ENCODE assay signal across 1 cellular context in the genomic region with DNA sequence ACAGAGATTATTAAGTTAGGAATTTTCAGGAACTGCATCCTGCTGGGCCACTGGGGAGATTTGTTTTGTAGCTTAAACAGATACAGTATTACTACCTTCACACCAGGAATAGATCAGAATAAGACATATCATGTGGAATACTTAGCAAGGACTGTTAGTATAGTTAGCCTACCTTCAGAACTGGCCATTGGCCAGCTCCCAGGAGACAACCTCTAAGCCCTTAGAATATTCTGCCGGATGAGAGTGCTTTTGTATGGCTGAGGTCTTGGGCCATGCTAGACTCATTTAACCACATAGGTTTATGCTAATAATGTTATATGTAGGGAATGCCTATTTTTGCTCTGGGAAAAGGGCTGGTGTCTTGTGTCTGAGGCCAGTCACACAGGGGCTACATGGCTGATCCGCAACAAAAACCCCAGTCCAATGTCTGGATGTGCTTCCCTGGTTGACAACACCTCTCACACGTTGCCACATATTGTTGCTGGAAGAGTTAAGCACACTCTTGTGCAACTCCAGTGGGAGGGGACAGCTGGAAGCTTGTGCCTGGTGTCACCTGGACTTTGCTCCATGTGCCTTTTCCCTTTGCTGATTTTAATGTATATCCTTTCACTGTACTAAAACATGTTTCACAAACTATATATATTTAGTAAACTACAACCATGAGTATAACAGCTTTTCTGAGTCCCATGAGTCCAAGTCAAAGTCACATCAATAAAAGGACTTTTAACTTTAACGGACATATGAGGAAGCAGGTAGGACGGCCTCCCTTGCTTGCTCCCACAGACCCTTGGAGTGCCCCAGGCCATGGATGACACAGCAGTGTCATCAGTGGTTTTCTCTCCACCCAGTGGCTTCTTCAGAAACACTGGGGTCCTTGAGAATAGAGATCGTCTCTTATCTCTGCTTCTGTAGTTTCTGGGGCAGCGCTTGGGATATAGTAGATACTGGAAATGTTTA.
TF ChIP-seq lines count a peak whose summit lies in the region.

No MANE protein-coding gene starts in this region.

TF ChIP-seq in HepG2, 621 proteins besides CTCF, POLR2A, EP300 and RAD21 (continued from another document and continues in another):
- TF ChIP-seq ZNF720 (CRISPR knock-in tag; IDR thresholded peaks at IDR 0.05) (no peak), MYC (CRISPR knock-in tag; IDR thresholded peaks at IDR 0.05; ENCODE audit: borderline replicate concordance) (peak; percentile 84), TARDBP (CRISPR knock-in tag; IDR thresholded peaks at IDR 0.05) (peak; percentile 98), SETDB1 (CRISPR knock-in tag; IDR thresholded peaks at IDR 0.05; ENCODE audit: borderline replicate concordance) (no peak), DNMT1 (CRISPR knock-in tag; IDR thresholded peaks at IDR 0.05) (no peak), SMARCE1 (IDR thresholded peaks at IDR 0.05; ENCODE audit: borderline replicate concordance) (no peak), NFYB (CRISPR knock-in tag; IDR thresholded peaks at IDR 0.05) (no peak), TEAD2 (CRISPR knock-in tag; IDR thresholded peaks at IDR 0.05) (no peak), JARID2 (CRISPR knock-in tag; IDR thresholded peaks at IDR 0.05; ENCODE audit: insufficient replicate concordance) (no peak), FOXK2 (IDR thresholded peaks at IDR 0.05) (peak; percentile 86), CEBPZ (IDR thresholded peaks at IDR 0.05; ENCODE audit: low read length) (no peak), TOE1 (CRISPR knock-in tag; IDR thresholded peaks at IDR 0.05) (peak; percentile 92; the same call in 1 of the 2 replicates), ZNF337 (CRISPR knock-in tag; IDR thresholded peaks at IDR 0.05; ENCODE audit: borderline replicate concordance, low read depth) (no peak), TAF15 (IDR thresholded peaks at IDR 0.05; ENCODE audit: low read depth, low read length, poor library complexity, severe bottlenecking) (no peak), E2F1 (CRISPR knock-in tag; IDR thresholded peaks at IDR 0.05) (peak; percentile 23; the same call in 1 of the 2 replicates), GLMP (CRISPR knock-in tag; IDR thresholded peaks at IDR 0.05; ENCODE audit: borderline replicate concordance) (no peak), ZNF776 (CRISPR knock-in tag; IDR thresholded peaks at IDR 0.05) (no peak), ZNF343 (CRISPR knock-in tag; IDR thresholded peaks at IDR 0.05) (no peak), ZBTB7B (CRISPR knock-in tag; IDR thresholded peaks at IDR 0.05) (peak; percentile 82; the same call in 1 of the 2 replicates), XRCC5 (optimal IDR thresholded peaks at IDR 0.05; ENCODE audit: low read length) (peak; percentile 48), SIX4 (CRISPR knock-in tag; IDR thresholded peaks at IDR 0.05) (peak; percentile 67; the same call in 1 of the 2 replicates), NR2C2 (CRISPR knock-in tag; IDR thresholded peaks at IDR 0.05; ENCODE audit: borderline replicate concordance) (peak; percentile 68; the same call in 1 of the 2 replicates), KDM4B (CRISPR knock-in tag; IDR thresholded peaks at IDR 0.05) (peak; percentile 88), KAT2B (IDR thresholded peaks at IDR 0.05; ENCODE audit: borderline replicate concordance, low read depth, low read length) (no peak), SIN3A (IDR thresholded peaks at IDR 0.05; ENCODE audit: borderline replicate concordance, low read depth, low read length) (peak; percentile 65; the same call in 1 of the 2 replicates), MZF1 (CRISPR knock-in tag; IDR thresholded peaks at IDR 0.05; ENCODE audit: borderline replicate concordance) (no peak), ZNF451 (CRISPR knock-in tag; IDR thresholded peaks at IDR 0.05) (no peak), PHF5A (CRISPR knock-in tag; IDR thresholded peaks at IDR 0.05; ENCODE audit: low read depth, unreplicated experiment) (no peak), ZNF510 (CRISPR knock-in tag; IDR thresholded peaks at IDR 0.05; ENCODE audit: low read depth) (no peak), NR2F1 (CRISPR knock-in tag; IDR thresholded peaks at IDR 0.05) (peak; percentile 29 to 58; a peak in 2 of 4 replicates), ZNF567 (CRISPR knock-in tag; IDR thresholded peaks at IDR 0.05; ENCODE audit: borderline replicate concordance) (no peak), ZC3H4 (CRISPR knock-in tag; IDR thresholded peaks at IDR 0.05; ENCODE audit: borderline replicate concordance) (peak; percentile 58), MED8 (CRISPR knock-in tag; IDR thresholded peaks at IDR 0.05; ENCODE audit: insufficient replicate concordance) (peak; percentile 82), ETS1 (CRISPR knock-in tag; IDR thresholded peaks at IDR 0.05) (no peak), SMAD3 (CRISPR knock-in tag; IDR thresholded peaks at IDR 0.05) (peak; percentile 87; the same call in 1 of the 2 replicates), TRAFD1 (CRISPR knock-in tag; IDR thresholded peaks at IDR 0.05; ENCODE audit: borderline replicate concordance) (0 out of 2 replicates have a peak, but pooled peaks have one; percentile 25), ZNF260 (CRISPR knock-in tag; IDR thresholded peaks at IDR 0.05; ENCODE audit: borderline replicate concordance, low read depth) (no peak), ERF (CRISPR knock-in tag; IDR thresholded peaks at IDR 0.05) (0 out of 2 replicates have a peak, but pooled peaks have one; percentile 59), ZGPAT (CRISPR knock-in tag; IDR thresholded peaks at IDR 0.05) (peak; percentile 92)
- TF ChIP-seq, protein P1, sequence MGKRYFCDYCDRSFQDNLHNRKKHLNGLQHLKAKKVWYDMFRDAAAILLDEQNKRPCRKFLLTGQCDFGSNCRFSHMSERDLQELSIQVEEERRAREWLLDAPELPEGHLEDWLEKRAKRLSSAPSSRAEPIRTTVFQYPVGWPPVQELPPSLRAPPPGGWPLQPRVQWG (CRISPR knock-in tag; IDR thresholded peaks at IDR 0.05; ENCODE audit: borderline replicate concordance, low read depth): no peak
- TF ChIP-seq, protein P2, sequence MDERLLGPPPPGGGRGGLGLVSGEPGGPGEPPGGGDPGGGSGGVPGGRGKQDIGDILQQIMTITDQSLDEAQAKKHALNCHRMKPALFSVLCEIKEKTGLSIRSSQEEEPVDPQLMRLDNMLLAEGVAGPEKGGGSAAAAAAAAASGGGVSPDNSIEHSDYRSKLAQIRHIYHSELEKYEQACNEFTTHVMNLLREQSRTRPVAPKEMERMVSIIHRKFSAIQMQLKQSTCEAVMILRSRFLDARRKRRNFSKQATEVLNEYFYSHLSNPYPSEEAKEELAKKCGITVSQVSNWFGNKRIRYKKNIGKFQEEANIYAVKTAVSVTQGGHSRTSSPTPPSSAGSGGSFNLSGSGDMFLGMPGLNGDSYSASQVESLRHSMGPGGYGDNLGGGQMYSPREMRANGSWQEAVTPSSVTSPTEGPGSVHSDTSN (CRISPR knock-in tag; IDR thresholded peaks at IDR 0.05): no peak
- TF ChIP-seq, protein P3, sequence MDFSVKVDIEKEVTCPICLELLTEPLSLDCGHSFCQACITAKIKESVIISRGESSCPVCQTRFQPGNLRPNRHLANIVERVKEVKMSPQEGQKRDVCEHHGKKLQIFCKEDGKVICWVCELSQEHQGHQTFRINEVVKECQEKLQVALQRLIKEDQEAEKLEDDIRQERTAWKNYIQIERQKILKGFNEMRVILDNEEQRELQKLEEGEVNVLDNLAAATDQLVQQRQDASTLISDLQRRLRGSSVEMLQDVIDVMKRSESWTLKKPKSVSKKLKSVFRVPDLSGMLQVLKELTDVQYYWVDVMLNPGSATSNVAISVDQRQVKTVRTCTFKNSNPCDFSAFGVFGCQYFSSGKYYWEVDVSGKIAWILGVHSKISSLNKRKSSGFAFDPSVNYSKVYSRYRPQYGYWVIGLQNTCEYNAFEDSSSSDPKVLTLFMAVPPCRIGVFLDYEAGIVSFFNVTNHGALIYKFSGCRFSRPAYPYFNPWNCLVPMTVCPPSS (IDR thresholded peaks at IDR 0.05): no peak
- TF ChIP-seq, protein P4, sequence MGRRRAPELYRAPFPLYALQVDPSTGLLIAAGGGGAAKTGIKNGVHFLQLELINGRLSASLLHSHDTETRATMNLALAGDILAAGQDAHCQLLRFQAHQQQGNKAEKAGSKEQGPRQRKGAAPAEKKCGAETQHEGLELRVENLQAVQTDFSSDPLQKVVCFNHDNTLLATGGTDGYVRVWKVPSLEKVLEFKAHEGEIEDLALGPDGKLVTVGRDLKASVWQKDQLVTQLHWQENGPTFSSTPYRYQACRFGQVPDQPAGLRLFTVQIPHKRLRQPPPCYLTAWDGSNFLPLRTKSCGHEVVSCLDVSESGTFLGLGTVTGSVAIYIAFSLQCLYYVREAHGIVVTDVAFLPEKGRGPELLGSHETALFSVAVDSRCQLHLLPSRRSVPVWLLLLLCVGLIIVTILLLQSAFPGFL (CRISPR knock-in tag; IDR thresholded peaks at IDR 0.05): no peak
- TF ChIP-seq, protein P5, sequence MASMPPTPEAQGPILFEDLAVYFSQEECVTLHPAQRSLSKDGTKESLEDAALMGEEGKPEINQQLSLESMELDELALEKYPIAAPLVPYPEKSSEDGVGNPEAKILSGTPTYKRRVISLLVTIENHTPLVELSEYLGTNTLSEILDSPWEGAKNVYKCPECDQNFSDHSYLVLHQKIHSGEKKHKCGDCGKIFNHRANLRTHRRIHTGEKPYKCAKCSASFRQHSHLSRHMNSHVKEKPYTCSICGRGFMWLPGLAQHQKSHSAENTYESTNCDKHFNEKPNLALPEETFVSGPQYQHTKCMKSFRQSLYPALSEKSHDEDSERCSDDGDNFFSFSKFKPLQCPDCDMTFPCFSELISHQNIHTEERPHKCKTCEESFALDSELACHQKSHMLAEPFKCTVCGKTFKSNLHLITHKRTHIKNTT (CRISPR knock-in tag; IDR thresholded peaks at IDR 0.05): no peak
